In genomic region chr3:183540501-183541234, GRCh38 we compare ENCODE assay signal across 11 cellular contexts. TPM values are rescaled to one million over a fixed set of nuclear protein-coding genes. Genes with fewer than 3 reads are reported as not detected.
A peak's percentile ranks its signal among the peaks of the same experiment; 100 is the strongest.
DNase-seq lines count a peak whose midpoint lies in the region; ATAC-seq, FAIRE-seq and TF ChIP-seq lines count a peak whose summit lies in the region.
"Had no signal": no experiment of that assay in that cellular context is flagged by ENCODE, and none has a peak within 500 bp of the region (broad histone marks: within the 10 kb centered on the region; RNA-seq: fewer than 3 reads in every experiment).

No MANE protein-coding gene starts in this region.

- H3K4me1 Mint-ChIP-seq in CD4-positive, CD25-positive, alpha-beta regulatory T cell = peaks cover 33 to 100% (median 75%) of the 10 kb centered on the region in 4 donors
- H3K4me1 Mint-ChIP-seq in immature natural killer cell = peaks cover 55 to 62% of the 10 kb centered on the region in 2 donors

- H3K27me3 ChIP-seq in CD4-positive, CD25-positive, alpha-beta regulatory T cell (ENCODE audit: control insufficient read depth, insufficient read depth, low read length) = no peaks in the 10 kb centered on the region
- no peaks in the 10 kb centered on the region for H3K27me3 ChIP-seq in tibial artery
- H3K27me3 ChIP-seq in esophagus squamous epithelium = no peaks in the 10 kb centered on the region

- no peaks in the 10 kb centered on the region for H3K9me3 ChIP-seq in CD4-positive, CD25-positive, alpha-beta regulatory T cell (ENCODE audit: control insufficient read depth in 2 of 2, low read length in 2 of 2)
- H3K9me3 ChIP-seq in tibial artery = no peaks in the 10 kb centered on the region
- no peaks in the 10 kb centered on the region for H3K9me3 ChIP-seq in esophagus squamous epithelium

- 77% methylated on average over 13 to 14 of the region's 14 CpGs for WGBS in esophagus squamous epithelium, 2 donors

- peaks cover 36% of the 10 kb centered on the region for H3K36me3 Mint-ChIP-seq in CD4-positive, CD25-positive, alpha-beta regulatory T cell
- H3K36me3 Mint-ChIP-seq in immature natural killer cell = no peaks in the 10 kb centered on the region

- no peak overlapping the region for H3K4me3 ChIP-seq in CD4-positive, CD25-positive, alpha-beta regulatory T cell (ENCODE audit: low read depth, low read length)
- H3K4me3 ChIP-seq in tibial artery (no peak overlapping the region), esophagus squamous epithelium (no peak overlapping the region)

- H3K4me1 ChIP-seq in CD4-positive, CD25-positive, alpha-beta regulatory T cell (ENCODE audit: control insufficient read depth, insufficient read depth, low read length, poor library complexity, severe bottlenecking) = peaks cover 42% of the 10 kb centered on the region
- H3K4me1 ChIP-seq in tibial artery (peaks cover 0 to 4% (median 0%) of the 10 kb centered on the region in 4 donors), esophagus squamous epithelium (peaks cover 0 to 16% (median 0%) of the 10 kb centered on the region in 3 donors)

- H3K27me3 Mint-ChIP-seq in CD4-positive, CD25-positive, alpha-beta regulatory T cell = no peaks in the 10 kb centered on the region
- H3K27me3 Mint-ChIP-seq in immature natural killer cell (ENCODE audit: low read depth in 3 of 3) = peaks cover 0 to 7% (median 4%) of the 10 kb centered on the region in 3 donors

- intact Hi-C loops in tibial artery (cut with DNase I; ENCODE audit: low total_unique reads) (no loop called here), esophagus squamous epithelium (cut with DNase I) (no loop called here)

- no peak for FAIRE-seq in HTR-8/SVneo (lab: Jason Lieb, UNC)

- no peak overlapping the region for H3K27ac ChIP-seq in CD4-positive, CD25-positive, alpha-beta regulatory T cell (ENCODE audit: insufficient read depth, low read length, poor library complexity, severe bottlenecking)
- no peak overlapping the region for H3K27ac ChIP-seq in tibial artery
- H3K27ac ChIP-seq in esophagus squamous epithelium = no peak overlapping the region

- no peaks in the 10 kb centered on the region for H3K9me3 Mint-ChIP-seq in CD4-positive, CD25-positive, alpha-beta regulatory T cell
- no peaks in the 10 kb centered on the region for H3K9me3 Mint-ChIP-seq in immature natural killer cell

- H3K36me3 ChIP-seq in CD4-positive, CD25-positive, alpha-beta regulatory T cell (ENCODE audit: control insufficient read depth, insufficient read depth, low read length) = peaks cover 19% of the 10 kb centered on the region
- H3K36me3 ChIP-seq in tibial artery (no peaks in the 10 kb centered on the region), esophagus squamous epithelium (no peaks in the 10 kb centered on the region)

- H3K27ac Mint-ChIP-seq in CD4-positive, CD25-positive, alpha-beta regulatory T cell = peak overlapping the region; percentile 84 to 90 (median 86)
- H3K27ac Mint-ChIP-seq in immature natural killer cell = peak overlapping the region; percentile 45 to 93 (median 86)

- no peak for DNase-seq in CD4-positive, CD25-positive, alpha-beta regulatory T cell
- DNase-seq in NAMALWA (ENCODE audit: low spot score) (peak; percentile 55), immature natural killer cell (peak; percentile 34 to 53 (median 48)), tibial artery (no peak), esophagus squamous epithelium (lab: John Stamatoyannopoulos, UW) (no peak), DMS79 treated with DMSO at 0.1 percent for 48 hours (lab: John Stamatoyannopoulos, UW) (no peak), HTR-8/SVneo (ENCODE audit: insufficient read length, low spot score) (no peak)
- DNase-seq: Calu3, NCI-H2029 treated with DMSO at 0.1 percent for 48 hours had no signal

- no peak for TF ChIP-seq POLR2A in esophagus squamous epithelium (IDR thresholded peaks at IDR 0.05)

- TF ChIP-seq CTCF in tibial artery (IDR thresholded peaks at IDR 0.05) = no peak
- TF ChIP-seq CTCF in esophagus squamous epithelium (IDR thresholded peaks at IDR 0.05) = no peak

- no peak for ATAC-seq in CD4-positive, CD25-positive, alpha-beta regulatory T cell (ENCODE audit: low read depth in 2 of 2)
- peak; percentile 28 for ATAC-seq in GM19463 (IDR thresholded peaks at IDR 0.05; ENCODE audit: unreplicated experiment)

- H3K4me3 Mint-ChIP-seq in CD4-positive, CD25-positive, alpha-beta regulatory T cell = peak overlapping the region; percentile 6 to 79 (median 52)
- peak overlapping the region; percentile 55 to 81 (median 76) for H3K4me3 Mint-ChIP-seq in immature natural killer cell

RNA-seq across cellular contexts. Expression of gene KLHL6, which starts 14.8 kb away (rescaled TPM):
- total RNA-seq in CD4-positive, CD25-positive, alpha-beta regulatory T cell = 48.2 TPM
- polyA plus RNA-seq in CD4-positive, CD25-positive, alpha-beta regulatory T cell = 10 to 100 TPM; 17.8 to 21.8 (median 19.3) TPM
- polyA plus RNA-seq in immature natural killer cell = 1 to 10 TPM; 2.2 to 6.1 (median 3.9) TPM
- 1 to 10 TPM in 2 of 4 donors, under 1 TPM in 1, not detected in 1; 0.66 to 2.7 (median 1.8) TPM for total RNA-seq in esophagus squamous epithelium
- total RNA-seq: Calu3, fibroblast of lung had no signal
- polyA plus RNA-seq: fibroblast of lung had no signal

Comparison
In these comparisons a context has a peak if more than half of its experiments do, and no peak if none do; other contexts are left out.
1. DNase-seq: peak in NAMALWA (single experiment) and immature natural killer cell (3 of 3); none in CD4-positive, CD25-positive, alpha-beta regulatory T cell (0 of 3), tibial artery (0 of 2), esophagus squamous epithelium (single experiment), DMS79 treated with DMSO at 0.1 percent for 48 hours (single experiment) and HTR-8/SVneo (single experiment).
2. RNA of gene KLHL6, which starts 14.8 kb away (total RNA-seq): 48.2 TPM in CD4-positive, CD25-positive, alpha-beta regulatory T cell (single experiment); 0.66 to 2.7 TPM in esophagus squamous epithelium; every median in the first group is over 10 times any median in the second.